In the genomic region with DNA sequence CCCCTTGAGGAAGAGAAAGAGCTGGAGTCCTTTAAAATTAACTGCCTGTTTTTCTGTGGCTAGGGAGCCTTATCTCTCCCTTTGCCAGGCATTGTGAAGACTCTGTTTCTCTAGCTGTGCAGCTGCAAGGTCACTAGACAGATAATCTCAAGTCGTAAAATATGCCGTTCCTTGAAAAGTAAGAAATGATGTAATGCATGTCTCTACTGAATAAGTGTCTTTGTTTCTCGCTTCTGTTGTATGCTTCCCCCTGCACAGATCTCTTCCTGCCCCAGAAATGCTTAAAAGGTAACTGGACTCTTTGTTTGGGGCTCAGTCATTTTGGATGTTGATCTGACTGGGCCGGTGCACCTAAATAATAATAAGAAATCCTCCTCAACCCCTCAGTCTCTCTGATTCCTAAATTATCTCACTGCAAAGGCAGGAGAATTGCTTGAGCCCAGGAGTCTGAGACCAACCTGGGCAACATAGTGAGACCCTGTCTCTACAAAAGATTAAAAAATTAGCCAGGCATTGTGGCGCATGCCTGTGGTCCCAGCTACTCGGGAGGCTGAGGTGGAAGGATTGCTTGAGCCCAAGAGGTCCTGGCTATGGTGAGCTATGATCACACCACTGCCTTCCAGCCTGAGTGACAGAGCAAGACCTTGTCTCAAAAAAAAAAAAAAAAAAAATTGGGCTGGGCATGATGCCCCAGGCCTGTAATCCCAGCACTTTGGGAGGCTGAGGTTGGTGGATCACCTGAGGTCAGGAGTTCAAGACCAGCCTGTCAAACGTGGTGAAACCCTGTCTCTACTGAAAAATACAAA, we compare ENCODE assay signal across 10 cellular contexts. TPM values are rescaled to one million over a fixed set of nuclear protein-coding genes. Genes with fewer than 3 reads are reported as not detected.
A peak's percentile ranks its signal among the peaks of the same experiment; 100 is the strongest.
DNase-seq lines count a peak whose midpoint lies in the region; ATAC-seq and TF ChIP-seq lines count a peak whose summit lies in the region.
"Not testable (repeated sequence)": the region's sequence is repeated elsewhere in the genome, so short reads cannot be mapped to it uniquely, and the experiment has no call there.
"Had no signal": no experiment of that assay in that cellular context is flagged by ENCODE, and none has a peak within 500 bp of the region (broad histone marks: within the 10 kb centered on the region; RNA-seq: fewer than 3 reads in every experiment).

No MANE protein-coding gene starts in this region.

- TF ChIP-seq CTCF in HL-60 (IDR thresholded peaks at IDR 0.05; ENCODE audit: insufficient read depth, low read length); body of pancreas (IDR thresholded peaks at IDR 0.05); nephron (IDR thresholded peaks at IDR 0.05; ENCODE audit: unreplicated experiment in 3 of 3): not testable (repeated sequence)

- in situ Hi-C loops in SK-MEL-5 (cut with HindIII; ENCODE audit: low pct_unique_long_range_greater_than_20kb, low sequenced_read_pairs) = not testable (repeated sequence)

- not testable (repeated sequence) for H3K27me3 Mint-ChIP-seq in activated CD4-positive, alpha-beta T cell treated with anti-CD3 and anti-CD28 coated beads for 36 hours; activated naive CD4-positive, alpha-beta T cell treated with anti-CD3 and anti-CD28 coated beads, Interleukin-2, amount 50 U/mL, for 24 hours; nephron (ENCODE audit: low read depth)

- H3K9me3 Mint-ChIP-seq in activated CD4-positive, alpha-beta T cell treated with anti-CD3 and anti-CD28 coated beads for 36 hours (ENCODE audit: low read depth); activated naive CD4-positive, alpha-beta T cell treated with anti-CD3 and anti-CD28 coated beads, Interleukin-2, amount 50 U/mL, for 24 hours; nephron: not testable (repeated sequence)

- H3K27ac Mint-ChIP-seq in activated CD4-positive, alpha-beta T cell treated with anti-CD3 and anti-CD28 coated beads for 36 hours = peak overlapping the region; percentile 73
- H3K27ac Mint-ChIP-seq in activated naive CD4-positive, alpha-beta T cell treated with anti-CD3 and anti-CD28 coated beads, Interleukin-2, amount 50 U/mL, for 24 hours = peak overlapping the region; percentile 1
- H3K27ac Mint-ChIP-seq in nephron = peak overlapping the region; percentile 65 to 88 (median 83)

- H3K9me3 ChIP-seq in body of pancreas = not testable (repeated sequence)

- DNase-seq in HL-60 (ENCODE audit: low read depth in 1 of 2, low spot score in 1 of 2); activated CD4-positive, alpha-beta T cell treated with anti-CD3 and anti-CD28 coated beads for 36 hours; body of pancreas: not testable (repeated sequence)
- peak; percentile 77 for DNase-seq in SK-MEL-5 (ENCODE audit: low read depth, low spot score)
- peak; percentile 6 for DNase-seq in inferior parietal cortex (ENCODE audit: extremely low spot score)

- intact Hi-C loops in activated CD4-positive, alpha-beta T cell treated with anti-CD3 and anti-CD28 coated beads for 36 hours (cut with DNase I, micrococcal nuclease); body of pancreas (cut with DNase I): not testable (repeated sequence)

- H3K27me3 ChIP-seq in HL-60 (ENCODE audit: insufficient read depth, poor library complexity, severe bottlenecking); body of pancreas: not testable (repeated sequence)

- H3K27ac ChIP-seq in HL-60 (replicated peaks) (peak overlapping the region; percentile 67), body of pancreas (peak overlapping the region in 3 of 4 donors; percentile 49 to 87 (median 64))

- not testable (repeated sequence) for H3K4me3 Mint-ChIP-seq in activated CD4-positive, alpha-beta T cell treated with anti-CD3 and anti-CD28 coated beads for 36 hours; nephron
- peak overlapping the region; percentile 16 for H3K4me3 Mint-ChIP-seq in activated naive CD4-positive, alpha-beta T cell treated with anti-CD3 and anti-CD28 coated beads, Interleukin-2, amount 50 U/mL, for 24 hours

- peaks cover 22% of the 10 kb centered on the region for H3K4me1 ChIP-seq in body of pancreas

- POLR2A ChIA-PET in activated CD4-positive, alpha-beta T cell treated with anti-CD3 and anti-CD28 coated beads for 36 hours (lab: Charles Lee) = not testable (repeated sequence)

- not testable (repeated sequence) for ATAC-seq in activated CD4-positive, alpha-beta T cell treated with anti-CD3 and anti-CD28 coated beads for 36 hours; body of pancreas

- not testable (repeated sequence) for TF ChIP-seq POLR2A in body of pancreas (IDR thresholded peaks at IDR 0.05)

- 33 to 49% methylated on average over 5 to 7 of the region's 7 CpGs for WGBS in body of pancreas, 2 donors

- not testable (repeated sequence) for H3K36me3 Mint-ChIP-seq in activated CD4-positive, alpha-beta T cell treated with anti-CD3 and anti-CD28 coated beads for 36 hours (ENCODE audit: low read depth); activated naive CD4-positive, alpha-beta T cell treated with anti-CD3 and anti-CD28 coated beads, Interleukin-2, amount 50 U/mL, for 24 hours; nephron (ENCODE audit: low read depth)

- not testable (repeated sequence) for H3K36me3 ChIP-seq in body of pancreas (replicated peaks in 1 of 2; ENCODE audit: insufficient read depth in 1 of 2, low read depth in 2 of 2)

- CTCF ChIA-PET in activated CD4-positive, alpha-beta T cell treated with anti-CD3 and anti-CD28 coated beads for 36 hours (lab: Charles Lee) = not testable (repeated sequence)

- peaks cover 13% of the 10 kb centered on the region for H3K4me1 Mint-ChIP-seq in activated CD4-positive, alpha-beta T cell treated with anti-CD3 and anti-CD28 coated beads for 36 hours
- peaks cover 19% of the 10 kb centered on the region for H3K4me1 Mint-ChIP-seq in activated naive CD4-positive, alpha-beta T cell treated with anti-CD3 and anti-CD28 coated beads, Interleukin-2, amount 50 U/mL, for 24 hours
- peaks cover 13% of the 10 kb centered on the region for H3K4me1 Mint-ChIP-seq in nephron

- H3K4me3 ChIP-seq in HL-60 (replicated peaks; ENCODE audit: insufficient read depth, low read length); body of pancreas: not testable (repeated sequence)

RNA-seq across cellular contexts. Expression of gene CYP2A6, which starts 16.3 kb away (rescaled TPM):
- not detected in 2 replicates for total RNA-seq in SK-MEL-5 (2014; rRNA removed; shearing (Covaris generic))
- not detected in 2 replicates for polyA plus RNA-seq in SK-MEL-5 (2015; cell fraction: cytosol; rRNA removed)
- polyA plus RNA-seq in SK-MEL-5 (2015; cell fraction: nucleus; rRNA removed) = not detected in 2 replicates
- not detected for total RNA-seq in activated CD4-positive, alpha-beta T cell treated with anti-CD3 and anti-CD28 coated beads for 36 hours
- total RNA-seq in body of pancreas = not detected
- total RNA-seq: GM23248, RPMI7951 had no signal
- polyA plus RNA-seq: AG04450, GM23248 had no signal

RNA-seq across cellular contexts. Expression of gene EGLN2, which starts 34.9 kb away (rescaled TPM):
- 58.4 and 70.7 TPM in 2 replicates for total RNA-seq in SK-MEL-5 (2014; rRNA removed; shearing (Covaris generic))
- polyA plus RNA-seq in SK-MEL-5 (2015; cell fraction: cytosol; rRNA removed) = 69.7 and 72.3 TPM in 2 replicates
- polyA plus RNA-seq in SK-MEL-5 (2015; cell fraction: nucleus; rRNA removed) = 67.6 and 78.5 TPM in 2 replicates
- 10 to 100 TPM; 85.6 to 86.6 TPM for total RNA-seq in activated CD4-positive, alpha-beta T cell treated with anti-CD3 and anti-CD28 coated beads for 36 hours
- total RNA-seq in body of pancreas = 10 to 100 TPM; 50.8 to 51.4 TPM

RNA-seq across cellular contexts. Expression of gene CYP2A7, which starts 48.1 kb away (rescaled TPM):
- total RNA-seq in SK-MEL-5 (2014; rRNA removed; shearing (Covaris generic)) = not detected in 2 replicates
- polyA plus RNA-seq in SK-MEL-5 (2015; cell fraction: cytosol; rRNA removed) = not detected in 2 replicates
- not detected in 2 replicates for polyA plus RNA-seq in SK-MEL-5 (2015; cell fraction: nucleus; rRNA removed)
- total RNA-seq in activated CD4-positive, alpha-beta T cell treated with anti-CD3 and anti-CD28 coated beads for 36 hours = not detected
- total RNA-seq in body of pancreas = not detected
- total RNA-seq: GM23248, RPMI7951 had no signal
- polyA plus RNA-seq: AG04450, GM23248 had no signal

RNA-seq across cellular contexts. Expression of gene RAB4B, which starts 55.9 kb away (rescaled TPM):
- 17.9 and 20.8 TPM in 2 replicates for total RNA-seq in SK-MEL-5 (2014; rRNA removed; shearing (Covaris generic))
- polyA plus RNA-seq in SK-MEL-5 (2015; cell fraction: cytosol; rRNA removed) = 31.7 and 32.5 TPM in 2 replicates
- 142 and 162 TPM in 2 replicates for polyA plus RNA-seq in SK-MEL-5 (2015; cell fraction: nucleus; rRNA removed)
- 10 to 100 TPM; 26.4 to 33.7 TPM for total RNA-seq in activated CD4-positive, alpha-beta T cell treated with anti-CD3 and anti-CD28 coated beads for 36 hours
- 10 to 100 TPM; 20.4 to 23.3 TPM for total RNA-seq in body of pancreas

RNA-seq across cellular contexts. Expression of gene MIA, which starts 58.6 kb away (rescaled TPM):
- 234 and 256 TPM in 2 replicates for total RNA-seq in SK-MEL-5 (2014; rRNA removed; shearing (Covaris generic))
- 538 and 828 TPM in 2 replicates for polyA plus RNA-seq in SK-MEL-5 (2015; cell fraction: cytosol; rRNA removed)
- 127 and 145 TPM in 2 replicates for polyA plus RNA-seq in SK-MEL-5 (2015; cell fraction: nucleus; rRNA removed)
- under 1 TPM in 1 of 2 experiments, not detected in 1; 0.57 TPM for total RNA-seq in activated CD4-positive, alpha-beta T cell treated with anti-CD3 and anti-CD28 coated beads for 36 hours
- total RNA-seq in body of pancreas = 1 to 10 TPM in 1 of 2 donors, not detected in 1; 5.9 TPM
- total RNA-seq: GM23248 had no signal
- polyA plus RNA-seq: AG04450, GM23248 had no signal

Comparison
In these comparisons a context has a peak if more than half of its experiments do, and no peak if none do; other contexts are left out.
1. H3K27ac Mint-ChIP-seq: peak in every context shown above with its lines; median percentile 83 in nephron; 73 in activated CD4-positive, alpha-beta T cell treated with anti-CD3 and anti-CD28 coated beads for 36 hours; 1 in activated naive CD4-positive, alpha-beta T cell treated with anti-CD3 and anti-CD28 coated beads, Interleukin-2, amount 50 U/mL, for 24 hours.